In genomic region chr3:194615221-194615620, GRCh38 we compare ENCODE assay signal across 25 cellular contexts.
"Had no signal": no experiment of that assay in that cellular context is flagged by ENCODE, and none has a peak within 500 bp of the region (broad histone marks: within the 10 kb centered on the region; RNA-seq: fewer than 3 reads in every experiment).

No MANE protein-coding gene starts in this region.

- H3K27ac ChIP-seq: heart left ventricle, pancreas, psoas muscle, spleen, suprapubic skin, thoracic aorta, tibial artery, uterus had no signal

- H3K36me3 ChIP-seq: pancreas, thoracic aorta, tibial artery, uterus had no signal

- H3K4me3 Mint-ChIP-seq: immature natural killer cell; naive thymus-derived CD8-positive, alpha-beta T cell; nephron; neural crest cell; stimulated activated effector memory CD8-positive, alpha-beta T cell treated with anti-CD3 and anti-CD28 coated beads, Interleukin-12 subunit alpha, Interleukin-12 subunit beta, amount 100 ng/mL, for 72 hours; stimulated activated naive CD8-positive, alpha-beta T cell treated with anti-CD3 and anti-CD28 coated beads, Interleukin-15, Interleukin-2, amounts not matched to agents 100 ng/mL and 50 ng/mL, for 24 hours had no signal

- H3K4me1 Mint-ChIP-seq: immature natural killer cell; naive thymus-derived CD8-positive, alpha-beta T cell; nephron; stimulated activated effector memory CD8-positive, alpha-beta T cell treated with anti-CD3 and anti-CD28 coated beads, Interleukin-12 subunit alpha, Interleukin-12 subunit beta, amount 100 ng/mL, for 72 hours had no signal

- H3K4me1 ChIP-seq: heart left ventricle, pancreas, psoas muscle, spleen, suprapubic skin, tibial artery, uterus had no signal

- H3K36me3 Mint-ChIP-seq: immature natural killer cell; naive thymus-derived CD8-positive, alpha-beta T cell; stimulated activated effector memory CD8-positive, alpha-beta T cell treated with anti-CD3 and anti-CD28 coated beads, Interleukin-12 subunit alpha, Interleukin-12 subunit beta, amount 100 ng/mL, for 72 hours had no signal

- H3K4me3 ChIP-seq: heart left ventricle, lung, pancreas, psoas muscle, spleen, suprapubic skin, thoracic aorta, tibial artery, uterus had no signal

- ATAC-seq: heart left ventricle; naive thymus-derived CD8-positive, alpha-beta T cell; pancreas; psoas muscle; sciatic nerve; stimulated activated effector memory CD8-positive, alpha-beta T cell treated with anti-CD3 and anti-CD28 coated beads, Interleukin-12 subunit alpha, Interleukin-12 subunit beta, amount 100 ng/mL, for 72 hours had no signal

- H3K27me3 ChIP-seq: heart left ventricle, pancreas, spleen, suprapubic skin, tibial artery, uterus had no signal

- H3K27me3 Mint-ChIP-seq: naive thymus-derived CD8-positive, alpha-beta T cell; stimulated activated naive CD8-positive, alpha-beta T cell treated with anti-CD3 and anti-CD28 coated beads, Interleukin-15, Interleukin-2, amounts not matched to agents 100 ng/mL and 50 ng/mL, for 24 hours had no signal

- H3K27ac Mint-ChIP-seq: immature natural killer cell; nephron; stimulated activated effector memory CD8-positive, alpha-beta T cell treated with anti-CD3 and anti-CD28 coated beads, Interleukin-12 subunit alpha, Interleukin-12 subunit beta, amount 100 ng/mL, for 72 hours; stimulated activated naive CD8-positive, alpha-beta T cell treated with anti-CD3 and anti-CD28 coated beads, Interleukin-15, Interleukin-2, amounts not matched to agents 100 ng/mL and 50 ng/mL, for 24 hours had no signal

- FAIRE-seq: islet of Langerhans, kidney, pancreas, small intestine had no signal

- H3K9me3 Mint-ChIP-seq: immature natural killer cell; naive thymus-derived CD8-positive, alpha-beta T cell; nephron; neural crest cell; stimulated activated effector memory CD8-positive, alpha-beta T cell treated with anti-CD3 and anti-CD28 coated beads, Interleukin-12 subunit alpha, Interleukin-12 subunit beta, amount 100 ng/mL, for 72 hours; stimulated activated naive CD8-positive, alpha-beta T cell treated with anti-CD3 and anti-CD28 coated beads, Interleukin-15, Interleukin-2, amounts not matched to agents 100 ng/mL and 50 ng/mL, for 24 hours had no signal

- H3K9me3 ChIP-seq: heart left ventricle, pancreas, psoas muscle, spleen, suprapubic skin, thoracic aorta, tibial artery, uterus had no signal

- DNase-seq: glutamatergic neuron; heart left ventricle; hypothalamus; immature natural killer cell; kidney; naive thymus-derived CD8-positive, alpha-beta T cell; nucleus accumbens; pancreas; small intestine; spleen; stimulated activated CD4-positive, alpha-beta T cell treated with anti-CD3 and anti-CD28 coated beads, Interleukin-4, amount 100 ng/mL, for 24 hours; stimulated activated naive CD4-positive, alpha-beta T cell; tibial artery; trophoblast cell; uterus had no signal
